Comparison of ENCODE assay signal across 16 cellular contexts in genomic region chr2:241121008-241121407, GRCh38. TPM values are rescaled to one million over a fixed set of nuclear protein-coding genes. Genes with fewer than 3 reads are reported as not detected.
DNase-seq lines count a peak whose midpoint lies in the region; ATAC-seq, FAIRE-seq and TF ChIP-seq lines count a peak whose summit lies in the region.
"Had no signal": no experiment of that assay in that cellular context is flagged by ENCODE, and none has a peak within 500 bp of the region (broad histone marks: within the 10 kb centered on the region; RNA-seq: fewer than 3 reads in every experiment).

No MANE protein-coding gene starts in this region.

- no peak for FAIRE-seq in urothelium cell line (lab: Jason Lieb, UNC)
- FAIRE-seq: A549, GM12891 had no signal

- BruUV-seq in IMR-90 (replicated peaks; lab: Mats Ljungman, UMichigan) = no TSS peak

- no peaks in the 10 kb centered on the region for H4K20me1 ChIP-seq in IMR-90 (ENCODE audit: insufficient read depth, low read length)

- H3K27ac ChIP-seq in HEK293 (ENCODE audit: extremely low read depth, low read depth, low read length) (no peak overlapping the region), IMR-90 (ENCODE audit: insufficient read depth, low read length) (no peak overlapping the region)
- H3K27ac ChIP-seq: A549, C4-2B had no signal

- H2AK5ac ChIP-seq in IMR-90 (ENCODE audit: low read depth, low read length) = no peak overlapping the region

- H3K4me1 Mint-ChIP-seq in activated T-cell treated with anti-CD3 and anti-CD28 coated beads, Interleukin-2, amount 50 U/mL, for 72 hours (ENCODE audit: low read depth) = peaks cover 27% of the 10 kb centered on the region
- no peaks in the 10 kb centered on the region for H3K4me1 Mint-ChIP-seq in chondrocyte (ENCODE audit: low read depth)
- H3K4me1 Mint-ChIP-seq: GM23338 had no signal

- H3K27me3 ChIP-seq in IMR-90 (ENCODE audit: control insufficient read depth, insufficient read depth, low read length) = no peaks in the 10 kb centered on the region
- H3K27me3 ChIP-seq: BE2C had no signal

- no peaks in the 10 kb centered on the region for H3K4me1 ChIP-seq in HEK293 (ENCODE audit: control insufficient read depth, insufficient read depth, low read length)
- H3K4me1 ChIP-seq in IMR-90 (ENCODE audit: control insufficient read depth, insufficient read depth, low read length) = no peaks in the 10 kb centered on the region
- H3K4me1 ChIP-seq: A549, BE2C had no signal

- no peak for ATAC-seq in activated T-cell treated with anti-CD3 and anti-CD28 coated beads, Interleukin-2, amount 50 U/mL, for 72 hours (replicated peaks in 1 of 2)
- no peak for ATAC-seq in IMR-90 (ENCODE audit: low read depth)
- ATAC-seq: A549, GM23338 had no signal

- H3K9me1 ChIP-seq in IMR-90 (ENCODE audit: insufficient read depth, low read length) = peaks cover 2% of the 10 kb centered on the region; the same call in 1 of the 2 replicates

- no peak overlapping the region for H2AFZ ChIP-seq in IMR-90 (replicated peaks; ENCODE audit: low read length, poor library complexity)
- H2AFZ ChIP-seq: GM23338 had no signal

- TF ChIP-seq POLR2A in IMR-90 (IDR thresholded peaks at IDR 0.05; ENCODE audit: low read depth, low read length) = no peak

- H3K27ac Mint-ChIP-seq in activated T-cell treated with anti-CD3 and anti-CD28 coated beads, Interleukin-2, amount 50 U/mL, for 72 hours = peak overlapping the region; percentile 57
- H3K27ac Mint-ChIP-seq in chondrocyte (ENCODE audit: unreplicated experiment) = no peak overlapping the region
- H3K27ac Mint-ChIP-seq: GM23338 had no signal

- no peak overlapping the region for H3K9ac ChIP-seq in IMR-90 (ENCODE audit: low read depth, low read length)

- dilution Hi-C loops in IMR-90 (cut with HindIII; ENCODE audit: low sequenced_read_pairs, unreplicated experiment) = no loop called here

- no peak overlapping the region for H2BK120ac ChIP-seq in IMR-90 (ENCODE audit: low read depth, low read length)

- H4K5ac ChIP-seq in IMR-90 (ENCODE audit: low read depth, low read length) = no peak overlapping the region

- H3K4me2 ChIP-seq in IMR-90 (ENCODE audit: low read depth, low read length) = no peak overlapping the region
- H3K4me2 ChIP-seq: A549, GM23338 had no signal

- no peak overlapping the region for H4K8ac ChIP-seq in IMR-90 (ENCODE audit: low read depth in 2 of 2, low read length in 2 of 2)

- no peak overlapping the region for H3K56ac ChIP-seq in IMR-90 (ENCODE audit: extremely low read depth, insufficient read depth, low read length)

- H3K9me3 Mint-ChIP-seq in activated T-cell treated with anti-CD3 and anti-CD28 coated beads, Interleukin-2, amount 50 U/mL, for 72 hours = peaks cover 3 to 4% of the 10 kb centered on the region in 2 donors
- H3K9me3 Mint-ChIP-seq in chondrocyte (ENCODE audit: low read depth) = peaks cover 10% of the 10 kb centered on the region
- H3K9me3 Mint-ChIP-seq: CD4-positive, alpha-beta memory T cell; GM23338 had no signal

- H3K18ac ChIP-seq in IMR-90 (ENCODE audit: low read depth, low read length) = no peak overlapping the region

- H2BK15ac ChIP-seq in IMR-90 (ENCODE audit: low read depth, low read length) = no peak overlapping the region

- TF ChIP-seq CTCF in HEK293 (tag by site-specific recombination; IDR thresholded peaks at IDR 0.05) (no peak), IMR-90 (conservative IDR thresholded peaks at IDR 0.05; ENCODE audit: low read depth, low read length) (no peak), choroid plexus epithelial cell (conservative IDR thresholded peaks at IDR 0.05; ENCODE audit: low read depth, low read length) (no peak), chondrocyte (IDR thresholded peaks at IDR 0.05) (no peak)

- CTCF ChIA-PET in HEK293 (lab: Yijun Ruan, JAX) = interaction anchor here (0.7 kb wide), 1 partner anchor 69 kb away, joined by 4 read pairs; no protein-coding TSS in a partner anchor
- CTCF ChIA-PET in IMR-90 (lab: Yijun Ruan, JAX) = no interaction called here

- no peak overlapping the region for H2AK9ac ChIP-seq in IMR-90 (replicated peaks; ENCODE audit: low read depth, low read length, poor library complexity)

- H3K4me3 ChIP-seq in HEK293 (ENCODE audit: low read depth, low read length) (no peak overlapping the region), IMR-90 (ENCODE audit: insufficient read depth, low read depth, low read length) (no peak overlapping the region), choroid plexus epithelial cell (ENCODE audit: low read depth, low read length) (no peak overlapping the region)
- H3K4me3 ChIP-seq: A549, GM23338 had no signal

- 0 out of 4 replicates have a peak, but pooled peaks cover 0 to 2% of the 10 kb centered on the region in 2 experiments for H3K79me1 ChIP-seq in IMR-90 (ENCODE audit: low read depth in 1 of 2, low read length in 2 of 2)

- intact Hi-C loops in IMR-90 (cut with micrococcal nuclease) = no loop called here

- H3K9me3 ChIP-seq in HEK293 (ENCODE audit: control insufficient read depth, insufficient read depth, low read depth, low read length) (no peaks in the 10 kb centered on the region), IMR-90 (ENCODE audit: control insufficient read depth, insufficient read depth, low read length) (peaks cover 2% of the 10 kb centered on the region; the same call in 1 of the 2 replicates)
- H3K9me3 ChIP-seq: A549, BE2C had no signal

- no peak for DNase-seq in activated T-cell treated with anti-CD3 and anti-CD28 coated beads, Interleukin-2, amount 50 U/mL, for 72 hours
- DNase-seq in activated T-cell treated with anti-CD3 and anti-CD28 coated beads, Interleukin-2, amount 50 U/mL, for 48 hours = no peak
- DNase-seq in IMR-90 (no peak), choroid plexus epithelial cell (ENCODE audit: low read depth) (peak; percentile 76), chondrocyte (ENCODE audit: low spot score) (no peak), urothelium cell line (ENCODE audit: low spot score) (no peak), RKO (ENCODE audit: low spot score) (no peak)
- DNase-seq: BE2C; CD4-positive, alpha-beta memory T cell; DMS79; H7 had no signal

- H3K36me3 Mint-ChIP-seq in activated T-cell treated with anti-CD3 and anti-CD28 coated beads, Interleukin-2, amount 50 U/mL, for 72 hours (ENCODE audit: insufficient read depth in 2 of 2) = peaks cover 14 to 28% of the 10 kb centered on the region in 2 donors
- H3K36me3 Mint-ChIP-seq in chondrocyte (ENCODE audit: low read depth) = peaks cover 8% of the 10 kb centered on the region

- H2BK5ac ChIP-seq in IMR-90 (ENCODE audit: low read depth, low read length, poor library complexity, severe bottlenecking) = no peak overlapping the region

- H3K27me3 Mint-ChIP-seq in activated T-cell treated with anti-CD3 and anti-CD28 coated beads, Interleukin-2, amount 50 U/mL, for 72 hours (ENCODE audit: low read depth) = no peaks in the 10 kb centered on the region
- no peaks in the 10 kb centered on the region for H3K27me3 Mint-ChIP-seq in chondrocyte (ENCODE audit: low read depth)
- H3K27me3 Mint-ChIP-seq: CD4-positive, alpha-beta memory T cell had no signal

- POLR2A ChIA-PET in HEK293 (lab: Yijun Ruan, JAX) (no interaction called here), IMR-90 (lab: Charles Lee; ENCODE audit: unreplicated experiment) (no interaction called here)

- no peak overlapping the region for H3K23ac ChIP-seq in IMR-90 (ENCODE audit: low read depth, low read length)

- TF ChIP-seq RAD21 in IMR-90 (IDR thresholded peaks at IDR 0.05; ENCODE audit: low read length) = no peak

- H2BK20ac ChIP-seq in IMR-90 (ENCODE audit: low read depth, low read length) = no peak overlapping the region

- H3K4me3 Mint-ChIP-seq in activated T-cell treated with anti-CD3 and anti-CD28 coated beads, Interleukin-2, amount 50 U/mL, for 72 hours = no peak overlapping the region
- no peak overlapping the region for H3K4me3 Mint-ChIP-seq in chondrocyte (ENCODE audit: unreplicated experiment)
- H3K4me3 Mint-ChIP-seq: GM23338 had no signal

- no peak overlapping the region for H3K14ac ChIP-seq in IMR-90 (replicated peaks; ENCODE audit: low read depth, low read length)

- in situ Hi-C loops in IMR-90 (cut with MboI; ENCODE audit: low sequenced_read_pairs) = no loop called here

- WGBS in IMR-90 (ENCODE audit: extremely low coverage in 2 of 2, insufficient read length in 1 of 2), 2 experiments = no CpG with 5 or more reads among the region's 5 CpGs

- no peak overlapping the region for H4K91ac ChIP-seq in IMR-90 (ENCODE audit: insufficient read depth, low read depth, low read length)

- H3K36me3 ChIP-seq in HEK293 (ENCODE audit: control insufficient read depth in 2 of 2, insufficient read depth in 1 of 2, low read length in 2 of 2) = peaks cover 10 to 55% of the 10 kb centered on the region in 2 experiments
- H3K36me3 ChIP-seq in IMR-90 (ENCODE audit: control insufficient read depth, insufficient read depth, low read length) = peaks cover 6% of the 10 kb centered on the region

- H3K4ac ChIP-seq in IMR-90 (ENCODE audit: low read depth, low read length) = no peak overlapping the region

TF ChIP-seq in HEK293, 187 proteins besides CTCF, POLR2A, EP300 and RAD21 (continues in another document):
- TF ChIP-seq ZNF146 (tag by site-specific recombination; IDR thresholded peaks at IDR 0.05) (peak; percentile 58; the same call in 1 of the 2 replicates), ZNF776 (tag by site-specific recombination; IDR thresholded peaks at IDR 0.05; ENCODE audit: borderline replicate concordance) (no peak)

TF ChIP-seq in IMR-90, 13 proteins besides CTCF, POLR2A, EP300 and RAD21:
- TF ChIP-seq CEBPB (IDR thresholded peaks at IDR 0.05; ENCODE audit: low read depth, low read length) = 0 out of 2 replicates have a peak, but pooled peaks have one; percentile 6
- no peak for TF ChIP-seq NFE2L2 (IDR thresholded peaks at IDR 0.05; ENCODE audit: low read depth, low read length)

RNA-seq across cellular contexts. Expression of gene MTERF4, which starts 18.9 kb away (rescaled TPM):
- 10 to 100 TPM; 48.7 to 53.7 TPM for total RNA-seq in activated T-cell treated with anti-CD3 and anti-CD28 coated beads, Interleukin-2, amount 50 U/mL, for 72 hours
- total RNA-seq in IMR-90 (2012; rRNA removed) (33.3 and 36.9 TPM in 2 replicates), chondrocyte (21.5 to 34.1 TPM (median 22.6 TPM) in 3 replicates)
- 21.5 and 26.6 TPM in 2 replicates for polyA plus RNA-seq in IMR-90 (2012; rRNA removed)
- 15.8 and 21.3 TPM in 2 replicates for polyA plus RNA-seq in IMR-90 (2012; cell fraction: cytosol; rRNA removed)
- polyA plus RNA-seq in IMR-90 (2012; cell fraction: nucleus; rRNA removed; ENCODE audit: low replicate concordance) = 57.1 and 104 TPM in 2 replicates

RNA-seq across cellular contexts. Expression of gene PASK, which starts 28.3 kb away (rescaled TPM):
- total RNA-seq in activated T-cell treated with anti-CD3 and anti-CD28 coated beads, Interleukin-2, amount 50 U/mL, for 72 hours = 100 to 1,000 TPM; 123 to 171 TPM
- 2.2 and 4.1 TPM in 2 replicates for total RNA-seq in IMR-90 (2012; rRNA removed)
- polyA plus RNA-seq in IMR-90 (2012; rRNA removed) = 4.1 TPM in 2 replicates
- polyA plus RNA-seq in IMR-90 (2012; cell fraction: cytosol; rRNA removed) = 1.6 and 1.9 TPM in 2 replicates
- polyA plus RNA-seq in IMR-90 (2012; cell fraction: nucleus; rRNA removed; ENCODE audit: low replicate concordance) = 17.0 and 17.6 TPM in 2 replicates
- 4.4 to 13.8 TPM (median 4.5 TPM) in 3 replicates for total RNA-seq in chondrocyte

RNA-seq across cellular contexts. Expression of gene PPP1R7, which starts 29.3 kb away (rescaled TPM):
- 10 to 100 TPM; 89.1 to 97.8 TPM for total RNA-seq in activated T-cell treated with anti-CD3 and anti-CD28 coated beads, Interleukin-2, amount 50 U/mL, for 72 hours
- 60.8 and 104 TPM in 2 replicates for total RNA-seq in IMR-90 (2012; rRNA removed)
- 70.0 and 70.8 TPM in 2 replicates for polyA plus RNA-seq in IMR-90 (2012; rRNA removed)
- 22.6 and 23.6 TPM in 2 replicates for polyA plus RNA-seq in IMR-90 (2012; cell fraction: cytosol; rRNA removed)
- 20.1 and 47.4 TPM in 2 replicates for polyA plus RNA-seq in IMR-90 (2012; cell fraction: nucleus; rRNA removed; ENCODE audit: low replicate concordance)
- total RNA-seq in chondrocyte = 43.1 to 54.2 TPM (median 44.3 TPM) in 3 replicates
